22 cellular contexts compared by ENCODE assay signal in genomic region chr3:33694944-33695343, GRCh38.
"Had no signal": no experiment of that assay in that cellular context is flagged by ENCODE, and none has a peak within 500 bp of the region (broad histone marks: within the 10 kb centered on the region; RNA-seq: fewer than 3 reads in every experiment).

No MANE protein-coding gene starts in this region.

- H3K9me3 ChIP-seq: neutrophil, psoas muscle, stomach, thoracic aorta had no signal

- H3K4me1 ChIP-seq: psoas muscle, spleen, stomach, transverse colon had no signal

- H3K36me3 ChIP-seq: thoracic aorta, transverse colon had no signal

- H3K4me1 Mint-ChIP-seq: mesothelial cell of epicardium had no signal

- H3K27ac Mint-ChIP-seq: mesothelial cell of epicardium had no signal

- H3K27ac ChIP-seq: coronary artery, heart left ventricle, neutrophil, psoas muscle, spleen, stomach, thoracic aorta, transverse colon had no signal

- FAIRE-seq: frontal cortex, islet of Langerhans had no signal

- ATAC-seq: esophagus mucosa, heart left ventricle, psoas muscle, sciatic nerve had no signal

- DNase-seq: effector CD4-positive, alpha-beta T cell; heart left ventricle; hippocampal formation; kidney glomerular epithelial cell; mammary epithelial cell; psoas muscle; spleen; stimulated activated CD4-positive, alpha-beta T cell treated with anti-CD3 and anti-CD28 coated beads, Interleukin-15, amount 100 ng/mL, for 24 hours; stimulated activated CD4-positive, alpha-beta T cell treated with anti-CD3 and anti-CD28 coated beads, Interleukin-1b, Interleukin-23, amount 100 ng/mL, for 48 hours; stimulated activated CD4-positive, alpha-beta T cell treated with anti-CD3 and anti-CD28 coated beads, Interleukin-4, amount 100 ng/mL, for 24 hours; stimulated activated naive CD4-positive, alpha-beta T cell; stomach; substantia nigra; transverse colon had no signal

- H3K4me3 ChIP-seq: coronary artery, heart left ventricle, psoas muscle, spleen, stomach, thoracic aorta, transverse colon had no signal

- H3K27me3 ChIP-seq: heart left ventricle, neutrophil, spleen, stomach, transverse colon had no signal

- H3K4me3 Mint-ChIP-seq: mesothelial cell of epicardium had no signal
